14 cellular contexts compared by ENCODE assay signal in genomic region chr1:167612986-167613385, GRCh38. TPM values are rescaled to one million over a fixed set of nuclear protein-coding genes. Genes with fewer than 3 reads are reported as not detected.
DNase-seq lines count a peak whose midpoint lies in the region; TF ChIP-seq lines count a peak whose summit lies in the region.
"Had no signal": no experiment of that assay in that cellular context is flagged by ENCODE, and none has a peak within 500 bp of the region (broad histone marks: within the 10 kb centered on the region; RNA-seq: fewer than 3 reads in every experiment).

No MANE protein-coding gene starts in this region.

- H3K27me3 Mint-ChIP-seq in activated CD4-positive, alpha-beta T cell treated with anti-CD3 and anti-CD28 coated beads, Interleukin-2, amount 10 ng/mL, durations not matched to agents 24 days and 14 days = no peaks in the 10 kb centered on the region
- H3K27me3 Mint-ChIP-seq: CD4-positive, alpha-beta memory T cell had no signal

- no TSS peak for BruUV-seq in OCI-LY7 (replicated peaks; lab: Mats Ljungman, UMichigan)

- no peak for TF ChIP-seq CTCF in OCI-LY7 (conservative IDR thresholded peaks at IDR 0.05; ENCODE audit: low read length)
- no peak for TF ChIP-seq CTCF in neutrophil (IDR thresholded peaks at IDR 0.05)

- H3K36me3 ChIP-seq in OCI-LY7 (ENCODE audit: insufficient read depth, low read length) (peaks cover 51% of the 10 kb centered on the region), neutrophil (no peaks in the 10 kb centered on the region), H7 (replicated peaks; ENCODE audit: control insufficient read depth, insufficient read depth, low read length) (no peaks in the 10 kb centered on the region)

- CTCF ChIA-PET in OCI-LY7 (lab: Charles Lee; ENCODE audit: unreplicated experiment) = no interaction called here

- no peak overlapping the region for H3K27ac Mint-ChIP-seq in activated CD4-positive, alpha-beta T cell treated with anti-CD3 and anti-CD28 coated beads, Interleukin-2, amount 10 ng/mL, durations not matched to agents 24 days and 14 days
- H3K27ac Mint-ChIP-seq: CD4-positive, alpha-beta memory T cell; HFFc6 had no signal

- peaks cover 31% of the 10 kb centered on the region for H3K4me1 Mint-ChIP-seq in activated CD4-positive, alpha-beta T cell treated with anti-CD3 and anti-CD28 coated beads, Interleukin-2, amount 10 ng/mL, durations not matched to agents 24 days and 14 days

- no peak overlapping the region for H2AFZ ChIP-seq in OCI-LY7 (ENCODE audit: low read length)

- H4K20me1 ChIP-seq in OCI-LY7 (ENCODE audit: insufficient read depth, low read length) = no peaks in the 10 kb centered on the region

- H3K4me3 ChIP-seq in OCI-LY7 (ENCODE audit: low read depth, low read length, poor library complexity, severe bottlenecking) = no peak overlapping the region
- H3K4me3 ChIP-seq in neutrophil (ENCODE audit: low read depth in 1 of 2, low read length in 1 of 2) = peak overlapping the region in 1 of 2 experiments; percentile 26
- H3K4me3 ChIP-seq in H7 (ENCODE audit: insufficient read depth, low read depth, low read length) = no peak overlapping the region

- no peak overlapping the region for H3K4me2 ChIP-seq in OCI-LY7 (ENCODE audit: low read length)

- peaks cover 23% of the 10 kb centered on the region for H3K9me3 Mint-ChIP-seq in activated CD4-positive, alpha-beta T cell treated with anti-CD3 and anti-CD28 coated beads, Interleukin-2, amount 10 ng/mL, durations not matched to agents 24 days and 14 days

- H3K4me1 ChIP-seq in OCI-LY7 (ENCODE audit: insufficient read depth, low read length, poor library complexity, severe bottlenecking) (peaks cover 50% of the 10 kb centered on the region), neutrophil (ENCODE audit: control insufficient read depth in 1 of 2, insufficient read depth in 1 of 2, low read depth in 1 of 2, low read length in 1 of 2) (peaks cover 53 to 58% of the 10 kb centered on the region in 2 experiments)

- DNase-seq in activated CD4-positive, alpha-beta T cell treated with anti-CD3 and anti-CD28 coated beads, Interleukin-2, amount 10 ng/mL, durations not matched to agents 24 days and 14 days = peak; percentile 51
- no peak for DNase-seq in activated CD4-positive, alpha-beta T cell treated with anti-CD3 and anti-CD28 coated beads for 4 hours
- DNase-seq in OCI-LY7 (ENCODE audit: low spot score) = no peak
- DNase-seq in activated effector memory CD4-positive, alpha-beta T cell treated with anti-CD3 and anti-CD28 coated beads, Interleukin-2, amount 50 U/mL, for 16 hours = no peak
- no peak for DNase-seq in H7
- no peak for DNase-seq in glomerular visceral epithelial cell (ENCODE audit: extremely low spot score)
- DNase-seq: 8988T; C1 segment of cervical spinal cord; CD4-positive, alpha-beta memory T cell; DMS79; EL; HCEC 1CT; HFFc6 had no signal

- peaks cover 27% of the 10 kb centered on the region for H3K36me3 Mint-ChIP-seq in activated CD4-positive, alpha-beta T cell treated with anti-CD3 and anti-CD28 coated beads, Interleukin-2, amount 10 ng/mL, durations not matched to agents 24 days and 14 days (ENCODE audit: low read depth)

- no peaks in the 10 kb centered on the region for H3K27me3 ChIP-seq in neutrophil
- no peaks in the 10 kb centered on the region for H3K27me3 ChIP-seq in H7 (ENCODE audit: control insufficient read depth, insufficient read depth, low read length)

- peak overlapping the region; percentile 1 for H3K27ac ChIP-seq in OCI-LY7 (ENCODE audit: low read depth, low read length, poor library complexity, severe bottlenecking)
- H3K27ac ChIP-seq in neutrophil = peak overlapping the region; percentile 77

- intact Hi-C loops in activated CD4-positive, alpha-beta T cell treated with anti-CD3 and anti-CD28 coated beads, Interleukin-2, amount 10 ng/mL, durations not matched to agents 24 days and 14 days (cut with micrococcal nuclease) = no loop called here
- intact Hi-C loops in OCI-LY7 (cut with micrococcal nuclease; ENCODE audit: unreplicated experiment) = no loop called here

- peaks cover 43% of the 10 kb centered on the region for H3K9me3 ChIP-seq in OCI-LY7 (ENCODE audit: low read length)
- H3K9me3 ChIP-seq in neutrophil = no peaks in the 10 kb centered on the region

- POLR2A ChIA-PET in OCI-LY7 (lab: Charles Lee) = no interaction called here

- no peak overlapping the region for H3K4me3 Mint-ChIP-seq in activated CD4-positive, alpha-beta T cell treated with anti-CD3 and anti-CD28 coated beads, Interleukin-2, amount 10 ng/mL, durations not matched to agents 24 days and 14 days
- H3K4me3 Mint-ChIP-seq: CD4-positive, alpha-beta memory T cell; HFFc6 had no signal

- H3K79me2 ChIP-seq in OCI-LY7 (ENCODE audit: insufficient read depth, low read depth, low read length) = peaks cover 27% of the 10 kb centered on the region; the same call in 1 of the 2 replicates

- H3K9me2 ChIP-seq in OCI-LY7 (ENCODE audit: insufficient read depth, low read length) = no peaks in the 10 kb centered on the region

RNA-seq across cellular contexts. Expression of gene RCSD1, which starts 17.0 kb away (rescaled TPM):
- total RNA-seq in activated CD4-positive, alpha-beta T cell treated with anti-CD3 and anti-CD28 coated beads, Interleukin-2, amount 10 ng/mL, durations not matched to agents 24 days and 14 days = 74.7 and 81.0 TPM in 2 replicates
- 164 and 186 TPM in 2 replicates for total RNA-seq in OCI-LY7 (2014; rRNA removed; shearing (Covaris generic))
- 161 and 180 TPM in 2 replicates for total RNA-seq in OCI-LY7 (2022)
- 0.31 and 0.37 TPM in 2 replicates for total RNA-seq in H7 (2014; rRNA removed; shearing (Covaris generic))
- total RNA-seq: HFFc6 had no signal

RNA-seq across cellular contexts. Expression of gene CREG1, which starts 59.4 kb away (rescaled TPM):
- 12.3 and 13.6 TPM in 2 replicates for total RNA-seq in activated CD4-positive, alpha-beta T cell treated with anti-CD3 and anti-CD28 coated beads, Interleukin-2, amount 10 ng/mL, durations not matched to agents 24 days and 14 days
- 36.0 and 52.2 TPM in 2 replicates for total RNA-seq in OCI-LY7 (2014; rRNA removed; shearing (Covaris generic))
- total RNA-seq in OCI-LY7 (2022) = 40.4 and 45.9 TPM in 2 replicates
- total RNA-seq in H7 (2014; rRNA removed; shearing (Covaris generic)) = 20.1 and 20.7 TPM in 2 replicates

Comparison
In these comparisons a context has a peak if more than half of its experiments do, and no peak if none do; other contexts are left out.
1. RNA of gene RCSD1, which starts 17.0 kb away (total RNA-seq): 161 to 186 TPM in OCI-LY7 and 74.7 to 81.0 TPM in activated CD4-positive, alpha-beta T cell treated with anti-CD3 and anti-CD28 coated beads, Interleukin-2, amount 10 ng/mL, durations not matched to agents 24 days and 14 days; 0.31 to 0.37 TPM in H7; every median in the first group is over 10 times any median in the second.